ENCODE assay signal across 8 cellular contexts in the genomic region with DNA sequence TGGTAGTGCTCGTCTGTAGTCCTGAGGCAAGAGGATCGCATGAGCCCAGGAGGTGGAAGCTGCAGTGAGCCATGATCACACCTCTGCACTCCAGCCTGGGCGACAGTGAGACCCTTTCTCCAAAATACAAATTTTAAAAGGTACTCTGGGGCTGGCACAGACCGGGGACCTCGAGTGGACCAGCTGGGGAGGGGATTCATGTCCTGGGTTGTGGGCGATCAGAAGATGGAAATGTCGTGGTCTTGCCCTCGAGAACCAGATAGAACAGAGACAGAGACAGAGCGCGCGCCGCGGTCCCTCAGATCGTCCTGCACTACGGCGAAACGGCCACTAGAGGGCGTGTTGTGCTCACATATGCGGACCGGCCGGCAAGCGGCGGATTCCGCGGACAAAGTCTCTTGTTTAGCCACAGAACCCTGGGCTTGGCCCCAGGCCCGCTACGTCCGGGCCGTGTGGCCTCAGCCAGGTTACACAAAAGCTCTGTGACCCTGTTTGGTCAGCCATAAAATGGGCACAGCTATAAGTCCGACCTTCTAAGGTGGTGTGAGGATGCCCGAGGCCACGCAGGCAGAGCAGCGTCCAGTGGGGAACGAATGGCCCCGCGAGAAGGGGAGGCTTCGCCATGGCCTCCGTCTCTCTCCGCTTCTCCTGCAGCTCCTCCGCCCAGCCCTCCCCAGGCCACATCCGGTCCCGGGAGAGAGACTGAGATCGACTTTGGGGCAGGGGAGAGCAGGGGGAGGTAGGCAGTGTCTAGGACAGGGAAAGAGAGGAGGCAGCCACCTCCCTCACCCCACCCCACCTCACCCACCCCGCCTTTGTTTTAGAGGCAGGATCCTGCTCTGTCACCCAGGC. TPM values are rescaled to one million over a fixed set of nuclear protein-coding genes. Genes with fewer than 3 reads are reported as not detected.
DNase-seq lines count a peak whose midpoint lies in the region; ATAC-seq and TF ChIP-seq lines count a peak whose summit lies in the region.

No MANE protein-coding gene starts in this region.

- ATAC-seq in HG03103 (IDR thresholded peaks at IDR 0.05; ENCODE audit: low read depth, unreplicated experiment) (peak; percentile 52), lung (ENCODE audit: insufficient read depth, low FRiP score) (peak; percentile 93), GM18520 (IDR thresholded peaks at IDR 0.05; ENCODE audit: unreplicated experiment) (no peak)

- WGBS in lung, 2 donors: 2 to 3% methylated on average over 43 to 44 of the region's 44 CpGs

- DNase-seq in CD8-positive, alpha-beta memory T cell: peak; percentile 75 to 89 (median 77)
- DNase-seq in NCI-H748 treated with DMSO at 0.1 percent for 48 hours (lab: John Stamatoyannopoulos, UW): peak; percentile 52
- peak; percentile 85 for DNase-seq in activated CD4-positive, alpha-beta memory T cell treated with anti-CD3 and anti-CD28 coated beads, Interleukin-2, amount 10 ng/mL, durations not matched to agents 7 days and 5 days
- DNase-seq in ecto neural progenitor cell (ENCODE audit: low spot score): peak; percentile 94
- peak; percentile 86 for DNase-seq in lung (ENCODE audit: low spot score)
- peak; percentile 76 to 82 for DNase-seq in stimulated activated CD4-positive, alpha-beta T cell treated with anti-CD3 and anti-CD28 coated beads, Interleukin-4, amount 100 ng/mL, for 48 hours (ENCODE audit: low read depth in 2 of 2)

- H3K27me3 Mint-ChIP-seq in CD8-positive, alpha-beta memory T cell: no peaks in the 10 kb centered on the region
- peaks cover 26% of the 10 kb centered on the region for H3K27me3 Mint-ChIP-seq in activated CD4-positive, alpha-beta memory T cell treated with anti-CD3 and anti-CD28 coated beads, Interleukin-2, amount 10 ng/mL, durations not matched to agents 7 days and 5 days

- H3K27ac Mint-ChIP-seq in CD8-positive, alpha-beta memory T cell: peak overlapping the region; percentile 82 to 97 (median 91)
- H3K27ac Mint-ChIP-seq in activated CD4-positive, alpha-beta memory T cell treated with anti-CD3 and anti-CD28 coated beads, Interleukin-2, amount 10 ng/mL, durations not matched to agents 7 days and 5 days: peak overlapping the region; percentile 62

- H3K4me3 Mint-ChIP-seq in CD8-positive, alpha-beta memory T cell: peak overlapping the region; percentile 79 to 91 (median 85)
- H3K4me3 Mint-ChIP-seq in activated CD4-positive, alpha-beta memory T cell treated with anti-CD3 and anti-CD28 coated beads, Interleukin-2, amount 10 ng/mL, durations not matched to agents 7 days and 5 days: peak overlapping the region; percentile 22

- H3K36me3 Mint-ChIP-seq in CD8-positive, alpha-beta memory T cell: no peaks in the 10 kb centered on the region
- no peaks in the 10 kb centered on the region for H3K36me3 Mint-ChIP-seq in activated CD4-positive, alpha-beta memory T cell treated with anti-CD3 and anti-CD28 coated beads, Interleukin-2, amount 10 ng/mL, durations not matched to agents 7 days and 5 days (ENCODE audit: low read depth)

- CTCF ChIA-PET in CD8-positive, alpha-beta memory T cell (lab: Charles Lee): interaction anchor here (0.6 to 5.9 kb wide), 27 partner anchors 9 to 667 kb away, joined by 3 to 210 read pairs (median 5); a partner anchor contains a TSS
- CTCF ChIA-PET in activated CD4-positive, alpha-beta memory T cell treated with anti-CD3 and anti-CD28 coated beads, Interleukin-2, amount 10 ng/mL, durations not matched to agents 7 days and 5 days (lab: Charles Lee): interaction anchor here (0.5 to 10.2 kb wide), 16 partner anchors 10 to 339 kb away, joined by 3 to 170 read pairs (median 5); a partner anchor contains a TSS

- H3K9me3 Mint-ChIP-seq in CD8-positive, alpha-beta memory T cell: no peaks in the 10 kb centered on the region
- no peaks in the 10 kb centered on the region for H3K9me3 Mint-ChIP-seq in activated CD4-positive, alpha-beta memory T cell treated with anti-CD3 and anti-CD28 coated beads, Interleukin-2, amount 10 ng/mL, durations not matched to agents 7 days and 5 days

- no peaks in the 10 kb centered on the region for H3K27me3 ChIP-seq in CD8-positive, alpha-beta memory T cell (ENCODE audit: insufficient read depth, low read length, poor library complexity, severe bottlenecking)
- H3K27me3 ChIP-seq in lung (ENCODE audit: control insufficient read depth, insufficient read depth): no peaks in the 10 kb centered on the region

- TF ChIP-seq CTCF in lung (IDR thresholded peaks at IDR 0.05; ENCODE audit: control extremely low read depth, extremely low read depth): peak; percentile 99

- H3K4me1 ChIP-seq in CD8-positive, alpha-beta memory T cell (ENCODE audit: insufficient read depth, low read length): peaks cover 37% of the 10 kb centered on the region
- peaks cover 0 to 2% of the 10 kb centered on the region in 2 donors for H3K4me1 ChIP-seq in lung (ENCODE audit: control insufficient read depth in 2 of 2, insufficient read depth in 2 of 2, low read length in 2 of 2)

- H3K9me3 ChIP-seq in CD8-positive, alpha-beta memory T cell (ENCODE audit: low read length): no peaks in the 10 kb centered on the region
- no peaks in the 10 kb centered on the region for H3K9me3 ChIP-seq in lung (ENCODE audit: control insufficient read depth in 2 of 2, insufficient read depth in 1 of 2, low read length in 1 of 2)

- POLR2A ChIA-PET in CD8-positive, alpha-beta memory T cell (lab: Charles Lee): interaction anchor here (0.7 to 2.0 kb wide), 8 partner anchors 16 to 277 kb away, joined by 3 to 20 read pairs (median 6); no protein-coding TSS in a partner anchor
- POLR2A ChIA-PET in activated CD4-positive, alpha-beta memory T cell treated with anti-CD3 and anti-CD28 coated beads, Interleukin-2, amount 10 ng/mL, durations not matched to agents 7 days and 5 days (lab: Charles Lee): interaction anchor here (0.8 to 2.2 kb wide), 9 partner anchors 15 to 215 kb away, joined by 3 to 11 read pairs (median 6); a partner anchor contains a TSS

- peaks cover 28 to 44% (median 37%) of the 10 kb centered on the region in 3 donors for H3K4me1 Mint-ChIP-seq in CD8-positive, alpha-beta memory T cell
- peaks cover 37% of the 10 kb centered on the region for H3K4me1 Mint-ChIP-seq in activated CD4-positive, alpha-beta memory T cell treated with anti-CD3 and anti-CD28 coated beads, Interleukin-2, amount 10 ng/mL, durations not matched to agents 7 days and 5 days

- H3K4me3 ChIP-seq in CD8-positive, alpha-beta memory T cell (ENCODE audit: low read length): peak overlapping the region; percentile 86
- H3K4me3 ChIP-seq in lung: no peak overlapping the region

- H3K36me3 ChIP-seq in CD8-positive, alpha-beta memory T cell (ENCODE audit: insufficient read depth, low read length): no peaks in the 10 kb centered on the region
- no peaks in the 10 kb centered on the region for H3K36me3 ChIP-seq in lung (ENCODE audit: control insufficient read depth in 2 of 2, insufficient read depth in 2 of 2, low read length in 2 of 2)

- H3K27ac ChIP-seq in CD8-positive, alpha-beta memory T cell (ENCODE audit: low read depth, low read length): no peak overlapping the region
- no peak overlapping the region for H3K27ac ChIP-seq in lung (ENCODE audit: low read depth in 1 of 2, low read length in 1 of 2)

RNA-seq across cellular contexts. Expression of a gene that starts 14.6 kb away (rescaled TPM):
- total RNA-seq in CD8-positive, alpha-beta memory T cell: 1 to 10 TPM; 3.9 to 4.1 TPM
- 20.3 TPM for polyA plus RNA-seq in CD8-positive, alpha-beta memory T cell
- total RNA-seq in activated CD4-positive, alpha-beta memory T cell treated with anti-CD3 and anti-CD28 coated beads, Interleukin-2, amount 10 ng/mL, durations not matched to agents 7 days and 5 days: 1 to 10 TPM; 9.8 TPM
- 1 to 10 TPM; 2.7 TPM for total RNA-seq in lung
- 1 to 10 TPM in 1 of 2 donors, under 1 TPM in 1; 0.90 to 1.8 TPM for polyA plus RNA-seq in lung
